Comparison of ENCODE assay signal across 1 cellular context in genomic region chr2:215770668-215771067, GRCh38.
TF ChIP-seq lines count a peak whose summit lies in the region.

No MANE protein-coding gene starts in this region.

TF ChIP-seq in WTC11, 78 proteins besides CTCF, POLR2A, EP300 and RAD21:
- TF ChIP-seq AFF4 (CRISPR knock-in tag; IDR thresholded peaks at IDR 0.05; ENCODE audit: borderline replicate concordance) (no peak), CBFB (CRISPR knock-in tag; IDR thresholded peaks at IDR 0.05; ENCODE audit: low read depth) (no peak), GRHL2 (CRISPR knock-in tag; IDR thresholded peaks at IDR 0.05; ENCODE audit: insufficient replicate concordance, severe bottlenecking) (no peak), RORB (CRISPR knock-in tag; IDR thresholded peaks at IDR 0.05) (no peak), USF2 (CRISPR knock-in tag; IDR thresholded peaks at IDR 0.05) (no peak), ARID4B (CRISPR knock-in tag; IDR thresholded peaks at IDR 0.05; ENCODE audit: borderline replicate concordance) (no peak), ZNF671 (CRISPR knock-in tag; IDR thresholded peaks at IDR 0.05) (no peak), IRF2 (CRISPR knock-in tag; IDR thresholded peaks at IDR 0.05; ENCODE audit: borderline replicate concordance, low read depth) (no peak), JAZF1 (CRISPR knock-in tag; IDR thresholded peaks at IDR 0.05) (no peak), MXD4 (CRISPR knock-in tag; IDR thresholded peaks at IDR 0.05; ENCODE audit: borderline replicate concordance) (no peak), JUN (CRISPR knock-in tag; IDR thresholded peaks at IDR 0.05) (no peak)
- TF ChIP-seq, protein P1, sequence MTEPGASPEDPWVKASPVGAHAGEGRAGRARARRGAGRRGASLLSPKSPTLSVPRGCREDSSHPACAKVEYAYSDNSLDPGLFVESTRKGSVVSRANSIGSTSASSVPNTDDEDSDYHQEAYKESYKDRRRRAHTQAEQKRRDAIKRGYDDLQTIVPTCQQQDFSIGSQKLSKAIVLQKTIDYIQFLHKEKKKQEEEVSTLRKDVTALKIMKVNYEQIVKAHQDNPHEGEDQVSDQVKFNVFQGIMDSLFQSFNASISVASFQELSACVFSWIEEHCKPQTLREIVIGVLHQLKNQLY (CRISPR knock-in tag; IDR thresholded peaks at IDR 0.05) = no peak
